Comparison of ENCODE assay signal across 8 cellular contexts in genomic region chr17:43212641-43213490, GRCh38. TPM values are rescaled to one million over a fixed set of nuclear protein-coding genes. Genes with fewer than 3 reads are reported as not detected.
DNase-seq lines count a peak whose midpoint lies in the region; ATAC-seq and TF ChIP-seq lines count a peak whose summit lies in the region.

No MANE protein-coding gene starts in this region.

- peak overlapping the region; percentile 65 for H3K4me3 ChIP-seq in GM12875 (ENCODE audit: low read depth, low read length)
- H3K4me3 ChIP-seq in PC-9 = peak overlapping the region; percentile 70; the same call in 1 of the 2 replicates
- H3K4me3 ChIP-seq in esophagus squamous epithelium = peak overlapping the region in 3 of 4 donors; percentile 59 to 76 (median 61)

- CTCF ChIA-PET in PC-9 (lab: Charles Lee) = interaction anchor here (0.5 kb wide), 1 partner anchor 97 kb away, joined by 4 read pairs; no protein-coding TSS in a partner anchor

- POLR2A ChIA-PET in PC-9 (lab: Charles Lee; ENCODE audit: unreplicated experiment) = interaction anchor here (0.6 to 2.1 kb wide), 5 partner anchors 15 to 509 kb away, joined by 4 to 14 read pairs (median 7); no protein-coding TSS in a partner anchor

- TF ChIP-seq CTCF in GM12875 (IDR thresholded peaks at IDR 0.05; ENCODE audit: borderline replicate concordance, insufficient read depth, low read depth, low read length) (no peak), PC-9 (conservative IDR thresholded peaks at IDR 0.05) (no peak), esophagus squamous epithelium (IDR thresholded peaks at IDR 0.05) (no peak)

- no peak for TF ChIP-seq POLR2A in esophagus squamous epithelium (IDR thresholded peaks at IDR 0.05)

- H3K36me3 ChIP-seq in PC-9 (ENCODE audit: low read depth) (peaks cover 15% of the 10 kb centered on the region; the same call in 1 of the 2 replicates), esophagus squamous epithelium (peaks cover 0 to 53% (median 3%) of the 10 kb centered on the region in 3 donors)

- peaks cover 16% of the 10 kb centered on the region for H3K4me1 ChIP-seq in PC-9 (replicated peaks; ENCODE audit: insufficient read depth)
- H3K4me1 ChIP-seq in esophagus squamous epithelium = peaks cover 14 to 34% (median 20%) of the 10 kb centered on the region in 3 donors

- intact Hi-C loops in PC-9 (cut with micrococcal nuclease; ENCODE audit: unreplicated experiment) = no loop called here
- intact Hi-C loops in esophagus squamous epithelium (cut with DNase I) = no loop called here

- H4K20me1 ChIP-seq in PC-9 (ENCODE audit: insufficient read depth) = no peaks in the 10 kb centered on the region

- H3K79me2 ChIP-seq in PC-9 (ENCODE audit: low read depth) = no peaks in the 10 kb centered on the region

- no peaks in the 10 kb centered on the region for H3K27me3 ChIP-seq in PC-9 (ENCODE audit: insufficient read depth, low read depth)
- H3K27me3 ChIP-seq in esophagus squamous epithelium = no peaks in the 10 kb centered on the region

- no TSS peak for BruUV-seq in PC-9 (replicated peaks; lab: Mats Ljungman, UMichigan)

- ATAC-seq in HG03039 (IDR thresholded peaks at IDR 0.05; ENCODE audit: unreplicated experiment) (no peak), GM18502 (IDR thresholded peaks at IDR 0.05; ENCODE audit: poor library complexity, unreplicated experiment) (no peak), HG03025 (IDR thresholded peaks at IDR 0.05; ENCODE audit: low FRiP score, unreplicated experiment) (no peak)

- WGBS in esophagus squamous epithelium, 2 donors = 50 to 54% methylated on average over 5 to 6 of the region's 7 CpGs

- DNase-seq in PC-9 (no peak), esophagus squamous epithelium (lab: John Stamatoyannopoulos, UW) (no peak), putamen (ENCODE audit: low spot score) (peak; percentile 8), amygdala (lab: John Stamatoyannopoulos, UW) (no peak)

- no peak overlapping the region; the same call in 1 of the 2 replicates for H2AFZ ChIP-seq in PC-9

- H3K9me3 ChIP-seq in PC-9 (ENCODE audit: insufficient read depth, low read depth) = no peaks in the 10 kb centered on the region
- H3K9me3 ChIP-seq in esophagus squamous epithelium = no peaks in the 10 kb centered on the region

- H3K4me2 ChIP-seq in PC-9 = peak overlapping the region; percentile 86

- peaks cover 31% of the 10 kb centered on the region for H3F3A ChIP-seq in PC-9 (ENCODE audit: insufficient read depth, low read depth)

- no peaks in the 10 kb centered on the region for H3K9me2 ChIP-seq in PC-9 (ENCODE audit: insufficient read depth)

- H3K27ac ChIP-seq in PC-9 = no peak overlapping the region
- H3K27ac ChIP-seq in esophagus squamous epithelium = peak overlapping the region in 3 of 4 donors; percentile 87 to 89 (median 88)

RNA-seq across cellular contexts. Expression of gene TMEM106A, which starts 1.2 kb away (rescaled TPM):
- total RNA-seq in PC-9 (2021) (8.3 and 8.6 TPM in 2 replicates), esophagus squamous epithelium (1 to 10 TPM in 3 of 4 donors, under 1 TPM in 1; 0.27 to 2.5 (median 1.6) TPM)

RNA-seq across cellular contexts. Expression of gene CCDC200, which starts 15.6 kb away (rescaled TPM):
- total RNA-seq in PC-9 (2021) (not detected in 2 replicates), esophagus squamous epithelium (not detected)

RNA-seq across cellular contexts. Expression of gene RNU2-1, which starts 20.9 kb away (rescaled TPM):
- total RNA-seq in PC-9 (2021) (4,274 and 6,356 TPM in 2 replicates), esophagus squamous epithelium (not detected)

RNA-seq across cellular contexts. Expression of gene NBR1, which starts 41.9 kb away (rescaled TPM):
- total RNA-seq in PC-9 (2021) (80.5 and 93.7 TPM in 2 replicates), esophagus squamous epithelium (10 to 100 TPM; 30.6 to 61.6 (median 42.0) TPM)

Comparison
In these comparisons a context has a peak if more than half of its experiments do, and no peak if none do; other contexts are left out.
1. RNA of gene RNU2-1, which starts 20.9 kb away (total RNA-seq): 4,274 to 6,356 TPM in PC-9; not detected in esophagus squamous epithelium; every median in the first group is over 1,000 times any median in the second.
2. Peak in every context shown above with its lines, with median percentiles within 50 percentile points of each other: H3K4me3 ChIP-seq.